Comparison of ENCODE assay signal across 1 cellular context in genomic region chr3:196528639-196529233, GRCh38.
TF ChIP-seq lines count a peak whose summit lies in the region.

No MANE protein-coding gene starts in this region.

TF ChIP-seq in GM12878, 131 proteins besides CTCF, POLR2A, EP300 and RAD21 (continues in another document):
- TF ChIP-seq CUX1 (IDR thresholded peaks at IDR 0.05; ENCODE audit: insufficient replicate concordance, low read depth, low read length) (no peak), BCL3 (IDR thresholded peaks at IDR 0.05; ENCODE audit: borderline replicate concordance, insufficient read depth, low read depth, low read length, poor library complexity, severe bottlenecking) (peak; percentile 22), NKRF (conservative IDR thresholded peaks at IDR 0.05) (0 out of 2 replicates have a peak, but pooled peaks have one; percentile 35), POU2F2 (IDR thresholded peaks at IDR 0.05; ENCODE audit: borderline replicate concordance, low read depth, low read length) (peak; percentile 34; the same call in 1 of the 3 replicates), TCF7 (IDR thresholded peaks at IDR 0.05; ENCODE audit: borderline replicate concordance) (no peak), MYC (IDR thresholded peaks at IDR 0.05; ENCODE audit: insufficient read depth, insufficient read length, insufficient replicate concordance, low read length, severe bottlenecking) (no peak), JUND (IDR thresholded peaks at IDR 0.05; ENCODE audit: low read depth, low read length) (no peak), SKIL (IDR thresholded peaks at IDR 0.05; ENCODE audit: low read depth, poor library complexity, severe bottlenecking) (no peak), HSF1 (IDR thresholded peaks at IDR 0.05; ENCODE audit: low read depth, low read length) (no peak), RB1 (IDR thresholded peaks at IDR 0.05; ENCODE audit: borderline replicate concordance) (peak; percentile 26; the same call in 1 of the 2 replicates), BMI1 (IDR thresholded peaks at IDR 0.05; ENCODE audit: borderline replicate concordance) (no peak), GATAD2B (conservative IDR thresholded peaks at IDR 0.05; ENCODE audit: low read depth) (0 out of 2 replicates have a peak, but pooled peaks have one; percentile 33), ETV6 (conservative IDR thresholded peaks at IDR 0.05 in 1 of 2, IDR thresholded peaks at IDR 0.05 in 1 of 2; ENCODE audit: borderline replicate concordance in 1 of 2, low read depth in 1 of 2) (peak in 1 of 2 experiments; percentile 41; a peak in 1 of 4 replicates), PML (IDR thresholded peaks at IDR 0.05; ENCODE audit: low read length) (0 out of 2 replicates have a peak, but pooled peaks have one; percentile 65), ZNF274 (IDR thresholded peaks at IDR 0.05; ENCODE audit: insufficient read depth, insufficient read length) (no peak), LARP7 (IDR thresholded peaks at IDR 0.05) (no peak), ZBTB33 (IDR thresholded peaks at IDR 0.05) (no peak), ZNF217 (IDR thresholded peaks at IDR 0.05) (no peak), DPF2 (IDR thresholded peaks at IDR 0.05) (peak; percentile 23; the same call in 1 of the 2 replicates), CBX3 (IDR thresholded peaks at IDR 0.05; ENCODE audit: borderline replicate concordance, low read depth) (no peak), NFIC (IDR thresholded peaks at IDR 0.05; ENCODE audit: low read depth, low read length) (no peak), RELB (IDR thresholded peaks at IDR 0.05; ENCODE audit: low read depth) (no peak), PAX5 (IDR thresholded peaks at IDR 0.05; ENCODE audit: borderline replicate concordance, low read depth, low read length) (peak; percentile 17; the same call in 1 of the 2 replicates), SIX5 (IDR thresholded peaks at IDR 0.05; ENCODE audit: low read depth, low read length, severe bottlenecking) (no peak), CHD1 (IDR thresholded peaks at IDR 0.05; ENCODE audit: low read depth, low read length) (no peak), SREBF2 (IDR thresholded peaks at IDR 0.05; ENCODE audit: low read length) (no peak), SMARCA5 (IDR thresholded peaks at IDR 0.05) (peak; percentile 72; the same call in 1 of the 2 replicates), CEBPZ (IDR thresholded peaks at IDR 0.05; ENCODE audit: low read depth, low read length) (no peak), IKZF1 (conservative IDR thresholded peaks at IDR 0.05) (peak; percentile 38), EED (IDR thresholded peaks at IDR 0.05; ENCODE audit: low read depth) (peak; percentile 38; the same call in 1 of the 2 replicates), YBX1 (IDR thresholded peaks at IDR 0.05) (no peak), CEBPB (IDR thresholded peaks at IDR 0.05; ENCODE audit: borderline replicate concordance in 1 of 2, low read depth in 2 of 2, low read length in 2 of 2) (no peak), ZBED1 (IDR thresholded peaks at IDR 0.05; ENCODE audit: borderline replicate concordance) (no peak), EGR1 (IDR thresholded peaks at IDR 0.05; ENCODE audit: borderline replicate concordance in 1 of 2, low read depth in 2 of 2, low read length in 2 of 2) (peak in 1 of 2 experiments; percentile 48; a peak in 1 of 3 replicates), NFXL1 (IDR thresholded peaks at IDR 0.05; ENCODE audit: borderline replicate concordance) (no peak), EZH2 (IDR thresholded peaks at IDR 0.05; ENCODE audit: borderline replicate concordance, control insufficient read depth, low read depth, low read length) (no peak), SPI1 (IDR thresholded peaks at IDR 0.05; ENCODE audit: borderline replicate concordance, insufficient read depth, low read depth, low read length) (no peak), ZNF24 (IDR thresholded peaks at IDR 0.05) (no peak), STAT1 (conservative IDR thresholded peaks at IDR 0.05) (no peak), MEF2A (IDR thresholded peaks at IDR 0.05; ENCODE audit: insufficient read depth, low read depth, low read length) (peak; percentile 62; the same call in 1 of the 2 replicates), SMAD5 (IDR thresholded peaks at IDR 0.05; ENCODE audit: low read depth) (peak; percentile 90)
